ENCODE assay signal across 1 cellular context in the genomic region with DNA sequence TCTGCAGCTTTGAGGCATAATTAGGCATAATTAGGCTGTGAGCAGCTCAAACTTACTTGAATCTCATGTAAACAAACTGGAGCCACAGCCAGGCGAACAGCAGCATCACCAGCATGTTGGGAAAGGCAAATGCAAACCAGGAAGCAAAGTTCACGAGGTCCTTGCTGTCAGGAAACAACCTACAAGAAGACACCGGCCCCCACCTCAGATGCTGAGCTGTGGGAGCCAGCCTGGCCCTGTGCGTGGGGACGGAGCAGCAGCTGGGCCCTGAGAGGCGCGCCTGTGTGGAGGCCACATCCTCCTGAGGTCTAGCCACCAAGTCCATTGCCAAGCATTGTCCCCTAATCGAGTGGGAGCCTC.
TF ChIP-seq lines count a peak whose summit lies in the region.

No MANE protein-coding gene starts in this region.

TF ChIP-seq in HepG2, 621 proteins besides CTCF, POLR2A, EP300 and RAD21 (continued from another document):
- 0 out of 2 replicates have a peak, but pooled peaks have one; percentile 60 for TF ChIP-seq TSC22D2 (CRISPR knock-in tag; IDR thresholded peaks at IDR 0.05; ENCODE audit: borderline replicate concordance)
- TF ChIP-seq ZNF768 (CRISPR knock-in tag; IDR thresholded peaks at IDR 0.05) = no peak
- no peak for TF ChIP-seq NFE2 (CRISPR knock-in tag; IDR thresholded peaks at IDR 0.05)
- TF ChIP-seq, protein P1, sequence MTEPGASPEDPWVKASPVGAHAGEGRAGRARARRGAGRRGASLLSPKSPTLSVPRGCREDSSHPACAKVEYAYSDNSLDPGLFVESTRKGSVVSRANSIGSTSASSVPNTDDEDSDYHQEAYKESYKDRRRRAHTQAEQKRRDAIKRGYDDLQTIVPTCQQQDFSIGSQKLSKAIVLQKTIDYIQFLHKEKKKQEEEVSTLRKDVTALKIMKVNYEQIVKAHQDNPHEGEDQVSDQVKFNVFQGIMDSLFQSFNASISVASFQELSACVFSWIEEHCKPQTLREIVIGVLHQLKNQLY (CRISPR knock-in tag; IDR thresholded peaks at IDR 0.05) = peak; percentile 17; the same call in 1 of the 2 replicates
- TF ChIP-seq, protein P2, sequence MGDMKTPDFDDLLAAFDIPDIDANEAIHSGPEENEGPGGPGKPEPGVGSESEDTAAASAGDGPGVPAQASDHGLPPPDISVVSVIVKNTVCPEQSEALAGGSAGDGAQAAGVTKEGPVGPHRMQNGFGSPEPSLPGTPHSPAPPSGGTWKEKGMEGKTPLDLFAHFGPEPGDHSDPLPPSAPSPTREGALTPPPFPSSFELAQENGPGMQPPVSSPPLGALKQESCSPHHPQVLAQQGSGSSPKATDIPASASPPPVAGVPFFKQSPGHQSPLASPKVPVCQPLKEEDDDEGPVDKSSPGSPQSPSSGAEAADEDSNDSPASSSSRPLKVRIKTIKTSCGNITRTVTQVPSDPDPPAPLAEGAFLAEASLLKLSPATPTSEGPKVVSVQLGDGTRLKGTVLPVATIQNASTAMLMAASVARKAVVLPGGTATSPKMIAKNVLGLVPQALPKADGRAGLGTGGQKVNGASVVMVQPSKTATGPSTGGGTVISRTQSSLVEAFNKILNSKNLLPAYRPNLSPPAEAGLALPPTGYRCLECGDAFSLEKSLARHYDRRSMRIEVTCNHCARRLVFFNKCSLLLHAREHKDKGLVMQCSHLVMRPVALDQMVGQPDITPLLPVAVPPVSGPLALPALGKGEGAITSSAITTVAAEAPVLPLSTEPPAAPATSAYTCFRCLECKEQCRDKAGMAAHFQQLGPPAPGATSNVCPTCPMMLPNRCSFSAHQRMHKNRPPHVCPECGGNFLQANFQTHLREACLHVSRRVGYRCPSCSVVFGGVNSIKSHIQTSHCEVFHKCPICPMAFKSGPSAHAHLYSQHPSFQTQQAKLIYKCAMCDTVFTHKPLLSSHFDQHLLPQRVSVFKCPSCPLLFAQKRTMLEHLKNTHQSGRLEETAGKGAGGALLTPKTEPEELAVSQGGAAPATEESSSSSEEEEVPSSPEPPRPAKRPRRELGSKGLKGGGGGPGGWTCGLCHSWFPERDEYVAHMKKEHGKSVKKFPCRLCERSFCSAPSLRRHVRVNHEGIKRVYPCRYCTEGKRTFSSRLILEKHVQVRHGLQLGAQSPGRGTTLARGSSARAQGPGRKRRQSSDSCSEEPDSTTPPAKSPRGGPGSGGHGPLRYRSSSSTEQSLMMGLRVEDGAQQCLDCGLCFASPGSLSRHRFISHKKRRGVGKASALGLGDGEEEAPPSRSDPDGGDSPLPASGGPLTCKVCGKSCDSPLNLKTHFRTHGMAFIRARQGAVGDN (CRISPR knock-in tag; IDR thresholded peaks at IDR 0.05) = peak; percentile 87
- TF ChIP-seq HBP1 (CRISPR knock-in tag; IDR thresholded peaks at IDR 0.05; ENCODE audit: low read depth) = no peak
- no peak for TF ChIP-seq HDAC6 (IDR thresholded peaks at IDR 0.05; ENCODE audit: low read depth, low read length)
- no peak for TF ChIP-seq ZNF747 (CRISPR knock-in tag; IDR thresholded peaks at IDR 0.05; ENCODE audit: borderline replicate concordance)
- TF ChIP-seq PHF21A (CRISPR knock-in tag; IDR thresholded peaks at IDR 0.05) = no peak
- TF ChIP-seq E2F5 (CRISPR knock-in tag; conservative IDR thresholded peaks at IDR 0.05) = no peak
- TF ChIP-seq ZBTB7A (CRISPR knock-in tag; IDR thresholded peaks at IDR 0.05) = no peak
- TF ChIP-seq ZNF557 (CRISPR knock-in tag; IDR thresholded peaks at IDR 0.05) = no peak
- no peak for TF ChIP-seq FOXO1 (CRISPR knock-in tag; IDR thresholded peaks at IDR 0.05)
- no peak for TF ChIP-seq ZNF563 (CRISPR knock-in tag; IDR thresholded peaks at IDR 0.05)
- no peak for TF ChIP-seq TAF15 (IDR thresholded peaks at IDR 0.05; ENCODE audit: low read depth, low read length, poor library complexity, severe bottlenecking)
